Comparison of ENCODE assay signal across 1 cellular context in genomic region chr17:81295031-81295677, GRCh38.
TF ChIP-seq lines count a peak whose summit lies in the region.

Gene SLC38A10, minus strand, starts transcription at chr17:81295307. Its CDS starts 386 bp downstream, at chr17:81294921.

TF ChIP-seq in HepG2, 621 proteins besides CTCF, POLR2A, EP300 and RAD21 (continued from another document and continues in another):
- TF ChIP-seq RERE (CRISPR knock-in tag; IDR thresholded peaks at IDR 0.05; ENCODE audit: low read depth), result no peak
- TF ChIP-seq MAFF (IDR thresholded peaks at IDR 0.05; ENCODE audit: low read depth, low read length), result no peak
- no peak for TF ChIP-seq KAT2B (IDR thresholded peaks at IDR 0.05; ENCODE audit: borderline replicate concordance, low read depth, low read length)
- TF ChIP-seq MTF1 (CRISPR knock-in tag; IDR thresholded peaks at IDR 0.05), result no peak
- no peak for TF ChIP-seq ZNF749 (CRISPR knock-in tag; IDR thresholded peaks at IDR 0.05; ENCODE audit: borderline replicate concordance)
- peak; percentile 73; the same call in 1 of the 2 replicates for TF ChIP-seq ZNF788 (CRISPR knock-in tag; IDR thresholded peaks at IDR 0.05; ENCODE audit: borderline replicate concordance)
- TF ChIP-seq ZNF296 (CRISPR knock-in tag; conservative IDR thresholded peaks at IDR 0.05), result peak; percentile 28; the same call in 1 of the 2 replicates
- TF ChIP-seq HNF4A (CRISPR knock-in tag; IDR thresholded peaks at IDR 0.05), result peak; percentile 56
- no peak for TF ChIP-seq NCOR1 (IDR thresholded peaks at IDR 0.05; ENCODE audit: borderline replicate concordance, low read length)
- no peak for TF ChIP-seq ZSCAN20 (CRISPR knock-in tag; IDR thresholded peaks at IDR 0.05; ENCODE audit: borderline replicate concordance)
- peak; percentile 65; the same call in 1 of the 2 replicates for TF ChIP-seq HBP1 (CRISPR knock-in tag; IDR thresholded peaks at IDR 0.05; ENCODE audit: low read depth)
- 0 out of 2 replicates have a peak, but pooled peaks have one; percentile 44 for TF ChIP-seq TRAFD1 (CRISPR knock-in tag; IDR thresholded peaks at IDR 0.05; ENCODE audit: borderline replicate concordance)
- 0 out of 2 replicates have a peak, but pooled peaks have one; percentile 48 for TF ChIP-seq GATAD2A (CRISPR knock-in tag; IDR thresholded peaks at IDR 0.05)
- TF ChIP-seq ZBTB38 (CRISPR knock-in tag; IDR thresholded peaks at IDR 0.05), result peak; percentile 69; the same call in 1 of the 2 replicates
- TF ChIP-seq STAG1 (CRISPR knock-in tag; IDR thresholded peaks at IDR 0.05), result no peak; the same call in 1 of the 2 replicates
- peak; percentile 80 for TF ChIP-seq ZSCAN31 (CRISPR knock-in tag; IDR thresholded peaks at IDR 0.05; ENCODE audit: low read depth)
- TF ChIP-seq ZNF704 (CRISPR knock-in tag; IDR thresholded peaks at IDR 0.05; ENCODE audit: borderline replicate concordance), result peak; percentile 86; the same call in 1 of the 2 replicates
- 0 out of 2 replicates have a peak, but pooled peaks have one; percentile 91 for TF ChIP-seq ZNF713 (CRISPR knock-in tag; IDR thresholded peaks at IDR 0.05)
- TF ChIP-seq NR2C2 (CRISPR knock-in tag; IDR thresholded peaks at IDR 0.05; ENCODE audit: borderline replicate concordance), result peak; percentile 76; the same call in 1 of the 2 replicates
- no peak; the same call in 1 of the 2 replicates for TF ChIP-seq NFE2L1 (CRISPR knock-in tag; IDR thresholded peaks at IDR 0.05; ENCODE audit: borderline replicate concordance)
- 0 out of 2 replicates have a peak, but pooled peaks have one; percentile 36 for TF ChIP-seq ZNF513 (CRISPR knock-in tag; conservative IDR thresholded peaks at IDR 0.05)
- peak; percentile 72; the same call in 1 of the 2 replicates for TF ChIP-seq ZBTB25 (CRISPR knock-in tag; IDR thresholded peaks at IDR 0.05)
- TF ChIP-seq HMGA1 (CRISPR knock-in tag; conservative IDR thresholded peaks at IDR 0.05), result no peak
- no peak for TF ChIP-seq NR2F1 (CRISPR knock-in tag; IDR thresholded peaks at IDR 0.05)
- TF ChIP-seq TFE3 (CRISPR knock-in tag; IDR thresholded peaks at IDR 0.05), result 0 out of 2 replicates have a peak, but pooled peaks have one; percentile 32
- no peak for TF ChIP-seq GLMP (CRISPR knock-in tag; IDR thresholded peaks at IDR 0.05; ENCODE audit: borderline replicate concordance)
- no peak for TF ChIP-seq BRD4 (CRISPR knock-in tag; IDR thresholded peaks at IDR 0.05)
- no peak for TF ChIP-seq ZNF468 (CRISPR knock-in tag; IDR thresholded peaks at IDR 0.05)
- TF ChIP-seq ZNF646 (CRISPR knock-in tag; IDR thresholded peaks at IDR 0.05), result no peak
- peak; percentile 49; the same call in 1 of the 2 replicates for TF ChIP-seq ZKSCAN8 (CRISPR knock-in tag; IDR thresholded peaks at IDR 0.05; ENCODE audit: borderline replicate concordance)
- no peak for TF ChIP-seq SNAPC2 (CRISPR knock-in tag; IDR thresholded peaks at IDR 0.05)
- TF ChIP-seq ZNF143 (CRISPR knock-in tag; IDR thresholded peaks at IDR 0.05), result peak; percentile 69
- no peak; the same call in 1 of the 2 replicates for TF ChIP-seq ZNF616 (CRISPR knock-in tag; IDR thresholded peaks at IDR 0.05; ENCODE audit: low read depth)
- TF ChIP-seq ZKSCAN5 (CRISPR knock-in tag; IDR thresholded peaks at IDR 0.05), result no peak
- no peak for TF ChIP-seq ZFP1 (CRISPR knock-in tag; IDR thresholded peaks at IDR 0.05)
- TF ChIP-seq ZNF101 (CRISPR knock-in tag; IDR thresholded peaks at IDR 0.05; ENCODE audit: borderline replicate concordance, low read depth), result no peak
